Comparison of ENCODE assay signal across 9 cellular contexts in the genomic region with DNA sequence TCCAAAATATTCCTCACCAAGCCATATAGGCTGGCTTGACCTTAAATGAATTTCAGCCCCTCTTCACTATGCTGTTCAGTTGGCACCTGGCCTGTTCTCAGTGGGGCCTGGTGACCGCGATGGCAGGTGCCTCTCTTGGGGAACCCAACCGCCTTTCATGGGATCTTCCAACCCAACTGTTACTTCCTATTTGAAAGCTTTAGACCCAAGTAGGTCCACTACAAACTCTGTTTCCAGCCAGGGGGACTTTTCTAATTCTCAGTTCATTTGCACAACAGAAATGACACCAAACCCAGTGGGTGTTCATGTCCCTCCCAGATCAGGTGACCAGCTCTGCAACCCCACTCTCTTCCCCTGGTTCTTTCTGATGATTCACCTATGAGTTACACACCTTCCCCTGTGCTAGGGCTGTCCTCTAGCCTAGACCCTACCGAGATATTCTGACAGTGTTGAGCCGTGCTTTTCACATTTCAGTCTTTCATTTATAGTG. TPM values are rescaled to one million over a fixed set of nuclear protein-coding genes. Genes with fewer than 3 reads are reported as not detected.
DNase-seq lines count a peak whose midpoint lies in the region; ATAC-seq and TF ChIP-seq lines count a peak whose summit lies in the region.
"Had no signal": no experiment of that assay in that cellular context is flagged by ENCODE, and none has a peak within 500 bp of the region (broad histone marks: within the 10 kb centered on the region; RNA-seq: fewer than 3 reads in every experiment).

No MANE protein-coding gene starts in this region.

- no peaks in the 10 kb centered on the region for H3K36me3 Mint-ChIP-seq in progenitor cell of endocrine pancreas (ENCODE audit: insufficient read depth)

- H3K4me1 Mint-ChIP-seq in progenitor cell of endocrine pancreas (ENCODE audit: low read depth): no peaks in the 10 kb centered on the region

- peak overlapping the region; percentile 70 for H3K9ac ChIP-seq in KMS-11

- peaks cover 4% of the 10 kb centered on the region for H3K27me3 Mint-ChIP-seq in progenitor cell of endocrine pancreas

- H3K27me3 ChIP-seq in KMS-11 (ENCODE audit: insufficient read depth, low read depth): no peaks in the 10 kb centered on the region

- no peaks in the 10 kb centered on the region for H3K9me3 Mint-ChIP-seq in progenitor cell of endocrine pancreas (ENCODE audit: low read depth)

- H3K36me3 ChIP-seq in KMS-11 (ENCODE audit: insufficient read depth): no peaks in the 10 kb centered on the region

- peak overlapping the region; percentile 92 for H3K4me2 ChIP-seq in KMS-11

- H3K4me3 ChIP-seq in KMS-11 (IDR thresholded peaks at IDR 0.05; ENCODE audit: insufficient read depth, low read depth, low read length): no peak overlapping the region
- H3K4me3 ChIP-seq in foreskin fibroblast (ENCODE audit: low read depth in 1 of 2, low read length in 2 of 2): no peak overlapping the region

- H3K79me2 ChIP-seq in KMS-11 (ENCODE audit: insufficient read depth, low read depth): no peaks in the 10 kb centered on the region

- peak; percentile 63 for DNase-seq in CD1c-positive myeloid dendritic cell (ENCODE audit: extremely low spot score)
- DNase-seq in foreskin fibroblast: no peak
- no peak for DNase-seq in progenitor cell of endocrine pancreas (ENCODE audit: low spot score, unreplicated experiment)
- DNase-seq in pons (ENCODE audit: low spot score): no peak
- DNase-seq in HuH-7 (ENCODE audit: low spot score): no peak
- DNase-seq: dermis blood vessel endothelial cell had no signal

- peak; percentile 66 for ATAC-seq in GM18909 (IDR thresholded peaks at IDR 0.05; ENCODE audit: poor library complexity, unreplicated experiment)
- peak; percentile 72 for ATAC-seq in HG02678 (IDR thresholded peaks at IDR 0.05; ENCODE audit: unreplicated experiment)

- TF ChIP-seq CTCF in KMS-11 (conservative IDR thresholded peaks at IDR 0.05; ENCODE audit: low read depth, low read length): no peak
- no peak for TF ChIP-seq CTCF in foreskin fibroblast (IDR thresholded peaks at IDR 0.05; ENCODE audit: low read depth, low read length)
- TF ChIP-seq CTCF in progenitor cell of endocrine pancreas (IDR thresholded peaks at IDR 0.05; ENCODE audit: unreplicated experiment): no peak

- H3K27ac Mint-ChIP-seq in progenitor cell of endocrine pancreas: no peak overlapping the region

- H3K4me1 ChIP-seq in KMS-11 (ENCODE audit: low read depth, poor library complexity, severe bottlenecking): peaks cover 92% of the 10 kb centered on the region

- no peak overlapping the region for H3K4me3 Mint-ChIP-seq in progenitor cell of endocrine pancreas (ENCODE audit: low read depth)

- peak overlapping the region; percentile 98 for H3K27ac ChIP-seq in KMS-11

- 0 out of 2 replicates have a peak overlapping the region, but pooled peaks have one; percentile 48 for H2AFZ ChIP-seq in KMS-11 (ENCODE audit: low read depth)

- H4K20me1 ChIP-seq in KMS-11 (ENCODE audit: insufficient read depth): no peaks in the 10 kb centered on the region

RNA-seq across cellular contexts. Expression of gene NDUFV2, which starts 35.6 kb away (rescaled TPM):
- total RNA-seq in progenitor cell of endocrine pancreas: 119 and 124 TPM in 2 replicates
